ENCODE assay signal across 11 cellular contexts in the genomic region with DNA sequence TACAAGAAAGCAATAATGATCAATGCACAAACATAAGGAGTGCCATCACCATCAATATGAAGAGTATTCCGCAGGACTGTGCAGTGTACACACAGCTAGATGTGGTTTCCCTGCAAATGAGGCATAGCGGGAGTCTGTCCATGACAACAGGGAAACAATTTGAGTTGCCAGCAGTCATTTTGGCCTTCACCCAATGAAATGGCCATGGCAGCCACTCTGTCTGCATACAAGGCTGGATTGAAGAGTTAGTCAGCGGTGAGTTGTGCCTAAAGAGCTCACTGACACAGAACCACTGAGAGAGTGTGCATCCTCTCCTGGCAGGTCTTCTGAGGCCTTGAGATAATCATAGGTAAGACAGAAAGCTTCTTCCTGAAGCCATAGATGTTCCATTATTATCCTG.
A peak's percentile ranks its signal among the peaks of the same experiment; 100 is the strongest.
DNase-seq lines count a peak whose midpoint lies in the region; ATAC-seq and TF ChIP-seq lines count a peak whose summit lies in the region.
"Had no signal": no experiment of that assay in that cellular context is flagged by ENCODE, and none has a peak within 500 bp of the region (broad histone marks: within the 10 kb centered on the region; RNA-seq: fewer than 3 reads in every experiment).

No MANE protein-coding gene starts in this region.

- POLR2A ChIA-PET in PC-3 (lab: Charles Lee; ENCODE audit: unreplicated experiment), result no interaction called here

- H3K79me2 ChIP-seq in PC-3 (ENCODE audit: low read length), result no peaks in the 10 kb centered on the region

- H3K4me3 ChIP-seq in PC-3 (ENCODE audit: low read length) (no peak overlapping the region), epithelial cell of proximal tubule (ENCODE audit: low read depth, low read length) (no peak overlapping the region)
- H3K4me3 ChIP-seq: psoas muscle had no signal

- H3K27me3 ChIP-seq in PC-3 (ENCODE audit: low read length), result no peaks in the 10 kb centered on the region

- H3K4me1 ChIP-seq in PC-3 (ENCODE audit: insufficient read depth, low read length), result peaks cover 19% of the 10 kb centered on the region
- H3K4me1 ChIP-seq: psoas muscle had no signal

- H3F3A ChIP-seq in PC-3 (ENCODE audit: low read length, unreplicated experiment), result no peaks in the 10 kb centered on the region

- no peak overlapping the region for H2AFZ ChIP-seq in PC-3 (ENCODE audit: low read length)

- BruUV-seq in PC-3 (replicated peaks; lab: Mats Ljungman, UMichigan), result no TSS peak

- intact Hi-C loops in PC-3 (cut with micrococcal nuclease), result loop anchor here (1.0 to 5.0 kb wide), 3 partner anchors 39 to 98 kb away; no protein-coding TSS in a partner anchor

- H3K9ac ChIP-seq in PC-3 (ENCODE audit: low read length), result no peak overlapping the region

- no peak overlapping the region for H3K4me2 ChIP-seq in PC-3 (ENCODE audit: low read length)

- no peaks in the 10 kb centered on the region for H3K9me3 ChIP-seq in PC-3 (ENCODE audit: low read length)
- H3K9me3 ChIP-seq: psoas muscle had no signal

- H3K27ac ChIP-seq in PC-3 (ENCODE audit: low read length), result 0 out of 2 replicates have a peak overlapping the region, but pooled peaks have one; percentile 1
- H3K27ac ChIP-seq: psoas muscle had no signal

- H3K36me3 ChIP-seq in PC-3 (ENCODE audit: low read depth, low read length), result no peaks in the 10 kb centered on the region

- ATAC-seq in PC-3, result peak; percentile 96
- ATAC-seq in HG03520 (IDR thresholded peaks at IDR 0.05; ENCODE audit: unreplicated experiment), result no peak
- ATAC-seq in GM18873 (IDR thresholded peaks at IDR 0.05; ENCODE audit: low FRiP score, unreplicated experiment), result no peak
- ATAC-seq: activated CD4-positive, alpha-beta T cell treated with anti-CD3 and anti-CD28 coated beads for 36 hours had no signal

- CTCF ChIA-PET in PC-3 (lab: Charles Lee), result interaction anchor here (0.8 kb wide), 1 partner anchor 188 kb away, joined by 5 read pairs; no protein-coding TSS in a partner anchor

- no peak for TF ChIP-seq CTCF in PC-3 (conservative IDR thresholded peaks at IDR 0.05; ENCODE audit: low read depth, low read length)
- TF ChIP-seq CTCF in epithelial cell of proximal tubule (conservative IDR thresholded peaks at IDR 0.05; ENCODE audit: low read depth, low read length), result no peak

- H4K20me1 ChIP-seq in PC-3 (ENCODE audit: low read length), result no peaks in the 10 kb centered on the region

- DNase-seq in GM04503 (ENCODE audit: low read depth) (peak; percentile 80), PC-3 (peak; percentile 94), epithelial cell of proximal tubule (ENCODE audit: low read depth) (peak; percentile 64), renal cortical epithelial cell (ENCODE audit: low read depth) (peak; percentile 81), HPDE6-E6E7 (ENCODE audit: extremely low spot score) (no peak)
- DNase-seq: activated CD4-positive, alpha-beta T cell treated with anti-CD3 and anti-CD28 coated beads for 36 hours; activated naive CD4-positive, alpha-beta T cell treated with anti-CD3 and anti-CD28 coated beads for 36 hours; SIG-M5 had no signal

- no peaks in the 10 kb centered on the region for H3K9me2 ChIP-seq in PC-3 (replicated peaks; ENCODE audit: low read length)
